Comparison of ENCODE assay signal across 12 cellular contexts in genomic region chr7:124996778-124997177, GRCh38.
A peak's percentile ranks its signal among the peaks of the same experiment; 100 is the strongest.
DNase-seq lines count a peak whose midpoint lies in the region; ATAC-seq and TF ChIP-seq lines count a peak whose summit lies in the region.
"Had no signal": no experiment of that assay in that cellular context is flagged by ENCODE, and none has a peak within 500 bp of the region (broad histone marks: within the 10 kb centered on the region; RNA-seq: fewer than 3 reads in every experiment).

No MANE protein-coding gene starts in this region.

- no peaks in the 10 kb centered on the region for H3K79me1 ChIP-seq in mesendoderm (ENCODE audit: low read length)

- DNase-seq in SIG-M5 treated with dmso at 0.1 percent for 504 hours (lab: John Stamatoyannopoulos, UW; ENCODE audit: unreplicated experiment) (peak; percentile 0), SIG-M5 (lab: John Stamatoyannopoulos, UW) (no peak), Panc1 (ENCODE audit: low read depth, low spot score) (peak; percentile 5), mesendoderm (peak; percentile 67), DMS79 (lab: John Stamatoyannopoulos, UW) (no peak), mucosa of gallbladder (ENCODE audit: low spot score) (no peak), CD14-positive monocyte (ENCODE audit: low spot score) (no peak)
- DNase-seq: activated CD8-positive, alpha-beta memory T cell treated with anti-CD3 and anti-CD28 coated beads, Interleukin-2, amount 50 U/mL, for 48 hours; heart right ventricle; naive B cell; tibial artery had no signal

- no peak overlapping the region for H2BK5ac ChIP-seq in mesendoderm (ENCODE audit: low read length)

- H2BK15ac ChIP-seq in mesendoderm (replicated peaks; ENCODE audit: low read depth): no peak overlapping the region

- H3K18ac ChIP-seq in mesendoderm (ENCODE audit: low read length): no peak overlapping the region

- intact Hi-C loops in Panc1 (cut with micrococcal nuclease; ENCODE audit: unreplicated experiment): no loop called here
- intact Hi-C loops in CD14-positive monocyte (cut with micrococcal nuclease): no loop called here

- no peak overlapping the region for H4K8ac ChIP-seq in mesendoderm (ENCODE audit: low read depth, low read length)

- H3K27me3 ChIP-seq in Panc1 (ENCODE audit: control insufficient read depth, insufficient read depth, low read length) (no peaks in the 10 kb centered on the region), mesendoderm (ENCODE audit: insufficient read depth, low read length, poor library complexity) (no peaks in the 10 kb centered on the region)
- H3K27me3 ChIP-seq: heart right ventricle, tibial artery had no signal

- H3K27me3 Mint-ChIP-seq in CD14-positive monocyte (ENCODE audit: low read depth in 3 of 3): no peaks in the 10 kb centered on the region
- H3K27me3 Mint-ChIP-seq: naive B cell had no signal

- no peak overlapping the region for H3K9ac ChIP-seq in mesendoderm (ENCODE audit: low read length)

- no peaks in the 10 kb centered on the region for H3K4me1 Mint-ChIP-seq in CD14-positive monocyte
- H3K4me1 Mint-ChIP-seq: naive B cell had no signal

- no peak overlapping the region for H3K4me3 Mint-ChIP-seq in CD14-positive monocyte
- H3K4me3 Mint-ChIP-seq: naive B cell had no signal

- TF ChIP-seq CTCF in Panc1 (IDR thresholded peaks at IDR 0.05): peak; percentile 42
- no peak for TF ChIP-seq CTCF in CD14-positive monocyte (IDR thresholded peaks at IDR 0.05)

- H3K4me2 ChIP-seq in mesendoderm (ENCODE audit: low read length): no peak overlapping the region

- WGBS in mesendoderm (ENCODE audit: extremely low coverage, insufficient coverage, low lambda C conversion rate): no CpG with 5 or more reads among the region's 4 CpGs

- no peak overlapping the region for H3K23ac ChIP-seq in mesendoderm (ENCODE audit: low read length)

- H3K9me3 Mint-ChIP-seq in CD14-positive monocyte: peaks cover 1 to 10% (median 4%) of the 10 kb centered on the region in 7 donors

- H3K36me3 ChIP-seq in Panc1 (ENCODE audit: control insufficient read depth, insufficient read depth, low read length) (no peaks in the 10 kb centered on the region), mesendoderm (ENCODE audit: control insufficient read depth, insufficient read depth, low read length) (no peaks in the 10 kb centered on the region)
- H3K36me3 ChIP-seq: heart right ventricle, tibial artery had no signal

- no peak overlapping the region for H2AK5ac ChIP-seq in mesendoderm (ENCODE audit: low read length)

- no peaks in the 10 kb centered on the region for H3K9me3 ChIP-seq in Panc1 (ENCODE audit: control insufficient read depth, insufficient read depth, low read depth, low read length)
- H3K9me3 ChIP-seq: tibial artery had no signal

- no peak overlapping the region for H3K4ac ChIP-seq in mesendoderm (ENCODE audit: low read depth, low read length)

- in situ Hi-C loops in Panc1 (cut with HindIII; ENCODE audit: low pct_unique_long_range_greater_than_20kb, low sequenced_read_pairs): no loop called here

- no peaks in the 10 kb centered on the region for H3K79me2 ChIP-seq in mesendoderm (ENCODE audit: control insufficient read depth, insufficient read depth, low read length)

- H3K27ac ChIP-seq in Panc1 (ENCODE audit: low read length) (no peak overlapping the region), mesendoderm (ENCODE audit: low read depth, low read length) (no peak overlapping the region)
- H3K27ac ChIP-seq: heart right ventricle, tibial artery had no signal

- BruUV-seq in Panc1 (replicated peaks; lab: Mats Ljungman, UMichigan): no TSS peak

- H3K56ac ChIP-seq in mesendoderm (ENCODE audit: low read length): no peak overlapping the region

- H3K4me3 ChIP-seq in Panc1 (ENCODE audit: low read depth in 2 of 2, low read length in 2 of 2) (no peak overlapping the region), mesendoderm (ENCODE audit: low read length) (no peak overlapping the region)
- H3K4me3 ChIP-seq: heart right ventricle, tibial artery had no signal

- H3K4me1 ChIP-seq in Panc1 (ENCODE audit: control insufficient read depth, insufficient read depth, low read length) (peaks cover 2% of the 10 kb centered on the region; the same call in 1 of the 2 replicates), mesendoderm (ENCODE audit: control insufficient read depth, low read depth, low read length) (no peaks in the 10 kb centered on the region)

- no peak overlapping the region for H3K27ac Mint-ChIP-seq in CD14-positive monocyte
- H3K27ac Mint-ChIP-seq: naive B cell had no signal

- no peaks in the 10 kb centered on the region for H3K36me3 Mint-ChIP-seq in CD14-positive monocyte
- H3K36me3 Mint-ChIP-seq: naive B cell had no signal

- CTCF ChIA-PET in Panc1 (lab: Charles Lee): interaction anchor here (0.7 kb wide), 1 partner anchor 975 kb away, joined by 8 read pairs; no protein-coding TSS in a partner anchor

- POLR2A ChIA-PET in Panc1 (lab: Charles Lee): no interaction called here

- H4K5ac ChIP-seq in mesendoderm (ENCODE audit: low read length): no peak overlapping the region

- ATAC-seq in HG02798 (IDR thresholded peaks at IDR 0.05; ENCODE audit: poor library complexity, unreplicated experiment) (peak; percentile 53), Panc1 (no peak)
- ATAC-seq: heart right ventricle had no signal

- H2BK120ac ChIP-seq in mesendoderm (ENCODE audit: low read depth, low read length): no peak overlapping the region

Comparison
In these comparisons a context has a peak if more than half of its experiments do, and no peak if none do; other contexts are left out.
1. DNase-seq: peak in SIG-M5 treated with dmso at 0.1 percent for 504 hours (single experiment), Panc1 (single experiment) and mesendoderm (single experiment); none in SIG-M5 (single experiment), DMS79 (single experiment), mucosa of gallbladder (single experiment) and CD14-positive monocyte (single experiment).